Comparison of ENCODE assay signal across 21 cellular contexts in genomic region chr15:42707068-42707467, GRCh38. TPM values are rescaled to one million over a fixed set of nuclear protein-coding genes. Genes with fewer than 3 reads are reported as not detected.
DNase-seq lines count a peak whose midpoint lies in the region; ATAC-seq and TF ChIP-seq lines count a peak whose summit lies in the region.
"Had no signal": no experiment of that assay in that cellular context is flagged by ENCODE, and none has a peak within 500 bp of the region (broad histone marks: within the 10 kb centered on the region; RNA-seq: fewer than 3 reads in every experiment).

No MANE protein-coding gene starts in this region.

- TF ChIP-seq CTCF in PC-3 (conservative IDR thresholded peaks at IDR 0.05; ENCODE audit: low read depth, low read length) (no peak), lower lobe of right lung (IDR thresholded peaks at IDR 0.05) (no peak), GM13976 (IDR thresholded peaks at IDR 0.05; ENCODE audit: borderline replicate concordance, control extremely low read depth, extremely low read depth, insufficient read depth, missing control alignments) (no peak)

- no peak overlapping the region for H3K4me3 ChIP-seq in PC-3 (ENCODE audit: low read length)
- H3K4me3 ChIP-seq in lower lobe of right lung = no peak overlapping the region
- H3K4me3 ChIP-seq: gastrocnemius medialis, ovary had no signal

- H3K9me2 ChIP-seq in PC-3 (replicated peaks; ENCODE audit: low read length) = no peaks in the 10 kb centered on the region

- H3K27ac ChIP-seq in PC-3 (ENCODE audit: low read length) (0 out of 2 replicates have a peak overlapping the region, but pooled peaks have one; percentile 13), lower lobe of right lung (no peak overlapping the region)
- H3K27ac ChIP-seq: brain microvascular endothelial cell, gastrocnemius medialis, ovary had no signal

- H4K20me1 ChIP-seq in PC-3 (ENCODE audit: low read length) = no peaks in the 10 kb centered on the region

- H3K4me1 ChIP-seq in PC-3 (ENCODE audit: insufficient read depth, low read length) (peaks cover 22% of the 10 kb centered on the region), lower lobe of right lung (peaks cover 10% of the 10 kb centered on the region)
- H3K4me1 ChIP-seq: gastrocnemius medialis had no signal

- intact Hi-C loops in PC-3 (cut with micrococcal nuclease) = loop anchor here (10.0 kb wide), 1 partner anchor 478 kb away; the partner anchor contains the start of gene CCNDBP1
- intact Hi-C loops in lower lobe of right lung (cut with DNase I) = no loop called here

- H3K9me3 ChIP-seq in PC-3 (ENCODE audit: low read length) (no peaks in the 10 kb centered on the region), lower lobe of right lung (no peaks in the 10 kb centered on the region)
- H3K9me3 ChIP-seq: gastrocnemius medialis, ovary had no signal

- peak; percentile 63 for DNase-seq in DMS53 treated with DMSO at 0.1 percent for 48 hours (lab: John Stamatoyannopoulos, UW; ENCODE audit: unreplicated experiment)
- DNase-seq in PC-3 = peak; percentile 97
- peak; percentile 28 to 51 for DNase-seq in dermis microvascular lymphatic vessel endothelial cell (ENCODE audit: low read depth in 2 of 2)
- no peak for DNase-seq in lower lobe of right lung
- no peak for DNase-seq in GM13976 (ENCODE audit: low spot score)
- DNase-seq in cerebellar cortex (ENCODE audit: low spot score) = no peak
- DNase-seq in SK-N-DZ (ENCODE audit: low spot score) = no peak
- DNase-seq in SIG-M5 (lab: John Stamatoyannopoulos, UW) = no peak
- DNase-seq: activated CD4-positive, alpha-beta T cell treated with anti-CD3 and anti-CD28 coated beads, Interleukin-2, amount 50 U/mL, for 48 hours; activated naive CD4-positive, alpha-beta T cell treated with anti-CD3 and anti-CD28 coated beads, Interleukin-2, amount 50 U/mL, for 16 hours; activated T-cell treated with anti-CD3 and anti-CD28 coated beads, Interleukin-2, amount 50 U/mL, for 24 hours; brain microvascular endothelial cell; COR-L47; effector CD8-positive, alpha-beta T cell; gastrocnemius medialis; NCI-H1105 treated with DMSO at 0.1 percent for 48 hours; NCI-H2171; NK-92 treated with Interleukin-12 subunit alpha and Interleukin-12 subunit beta, amount 100 ng/mL, for 24 hours; ovary; RPMI8226; stimulated activated CD4-positive, alpha-beta T cell treated with anti-CD3 and anti-CD28 coated beads, Interleukin-4, amount 100 ng/mL, for 24 hours had no signal

- H3K4me2 ChIP-seq in PC-3 (ENCODE audit: low read length) = peak overlapping the region; percentile 51

- H3F3A ChIP-seq in PC-3 (ENCODE audit: low read length, unreplicated experiment) = no peaks in the 10 kb centered on the region

- no TSS peak for BruUV-seq in PC-3 (replicated peaks; lab: Mats Ljungman, UMichigan)

- H3K79me2 ChIP-seq in PC-3 (ENCODE audit: low read length) = no peaks in the 10 kb centered on the region

- peak; percentile 73 for ATAC-seq in PC-3
- ATAC-seq in lower lobe of right lung = peak; percentile 30 to 75
- ATAC-seq: gastrocnemius medialis had no signal

- H3K36me3 ChIP-seq in PC-3 (ENCODE audit: low read depth, low read length) = no peaks in the 10 kb centered on the region
- H3K36me3 ChIP-seq in lower lobe of right lung = no peaks in the 10 kb centered on the region
- H3K36me3 ChIP-seq: brain microvascular endothelial cell, gastrocnemius medialis, ovary had no signal

- no peak overlapping the region for H2AFZ ChIP-seq in PC-3 (ENCODE audit: low read length)

- POLR2A ChIA-PET in PC-3 (lab: Charles Lee; ENCODE audit: unreplicated experiment) = no interaction called here

- CTCF ChIA-PET in PC-3 (lab: Charles Lee) = no interaction called here

- in situ Hi-C loops in GM13976 (cut with MboI; ENCODE audit: low sequenced_read_pairs, unreplicated experiment) = loop anchor here (10.0 kb wide), 1 partner anchor 218 kb away; the partner anchor contains the start of gene TTBK2

- no peak overlapping the region for H3K9ac ChIP-seq in PC-3 (ENCODE audit: low read length)

- H3K27me3 ChIP-seq in PC-3 (ENCODE audit: low read length) = no peaks in the 10 kb centered on the region
- no peaks in the 10 kb centered on the region for H3K27me3 ChIP-seq in lower lobe of right lung (ENCODE audit: low read depth)
- H3K27me3 ChIP-seq: brain microvascular endothelial cell, gastrocnemius medialis, ovary had no signal

RNA-seq across cellular contexts. Expression of gene CDAN1, which starts 29.9 kb away (rescaled TPM):
- total RNA-seq in PC-3 (2014; rRNA removed) = 32.5 and 38.6 TPM in 2 replicates
- 7.4 and 9.2 TPM in 2 replicates for total RNA-seq in dermis microvascular lymphatic vessel endothelial cell
- total RNA-seq in lower lobe of right lung = 11.3 TPM
- polyA plus RNA-seq in SK-N-DZ (2014; cell fraction: cytosol; rRNA removed) = 20.1 and 23.7 TPM in 2 replicates
- polyA plus RNA-seq in SK-N-DZ (2014; cell fraction: nucleus; rRNA removed) = 47.4 and 58.0 TPM in 2 replicates

Comparison
In these comparisons a context has a peak if more than half of its experiments do, and no peak if none do; other contexts are left out.
1. DNase-seq: peak in DMS53 treated with DMSO at 0.1 percent for 48 hours (single experiment), PC-3 (single experiment) and dermis microvascular lymphatic vessel endothelial cell (2 of 2); none in lower lobe of right lung (single experiment), GM13976 (single experiment), cerebellar cortex (single experiment), SK-N-DZ (single experiment) and SIG-M5 (single experiment).